ENCODE assay signal across 8 cellular contexts in genomic region chr13:21175656-21176194, GRCh38. TPM values are rescaled to one million over a fixed set of nuclear protein-coding genes. Genes with fewer than 3 reads are reported as not detected.
DNase-seq lines count a peak whose midpoint lies in the region; ATAC-seq and TF ChIP-seq lines count a peak whose summit lies in the region.

No MANE protein-coding gene starts in this region.

- intact Hi-C loops in heart right ventricle (cut with DNase I): loop anchor here in 6 of 10 donors (5.0 to 10.0 kb wide), 4 partner anchors 119 to 302 kb away; no protein-coding TSS in a partner anchor
- intact Hi-C loops in cardiac septum (cut with DNase I): no loop called here
- intact Hi-C loops in activated B cell treated with CpG ODN at 0.5 μM for 24 hours (cut with micrococcal nuclease): loop anchor here (1.0 to 10.0 kb wide), 9 partner anchors 65 to 492 kb away; partner anchors contain the start of genes IL17D, LATS2, MICU2 and ZDHHC20

- peak overlapping the region in 5 of 10 donors; percentile 92 to 99 (median 96) for H3K27ac ChIP-seq in heart right ventricle
- no peak overlapping the region for H3K27ac ChIP-seq in iPS DF 6.9 (ENCODE audit: low read length)

- POLR2A ChIA-PET in activated B cell treated with CpG ODN at 0.5 μM for 24 hours (lab: Charles Lee): interaction anchor here (1.6 to 2.3 kb wide), 7 partner anchors 38 to 428 kb away, joined by 5 to 15 read pairs (median 9); partner anchors contain the start of genes EEF1AKMT1, MICU2, XPO4 and ZDHHC20

- in situ Hi-C loops in GM13977 (cut with MboI; ENCODE audit: low pct_unique_long_range_greater_than_20kb, low sequenced_read_pairs, unreplicated experiment): no loop called here

- ATAC-seq in heart right ventricle (peak in 1 of 8 donors; percentile 5), activated B cell treated with CpG ODN at 0.5 μM for 24 hours (ENCODE audit: low read depth) (no peak)
- no peak for ATAC-seq in stimulated activated naive CD8-positive, alpha-beta T cell treated with anti-CD3 and anti-CD28 coated beads, Interleukin-15, amount 100 ng/mL, for 72 hours

- H3K4me3 Mint-ChIP-seq in activated B cell treated with CpG ODN at 0.5 μM for 24 hours: peak overlapping the region; percentile 96
- peak overlapping the region; percentile 99 to 100 for H3K4me3 Mint-ChIP-seq in stimulated activated naive CD8-positive, alpha-beta T cell treated with anti-CD3 and anti-CD28 coated beads, Interleukin-15, amount 100 ng/mL, for 72 hours

- TF ChIP-seq CTCF in heart right ventricle (IDR thresholded peaks at IDR 0.05) (no peak), activated B cell treated with CpG ODN at 0.5 μM for 24 hours (IDR thresholded peaks at IDR 0.05) (no peak), GM13977 (IDR thresholded peaks at IDR 0.05; ENCODE audit: extremely low read depth, insufficient read depth, missing control alignments) (no peak)

- H3K9me3 ChIP-seq in heart right ventricle (no peaks in the 10 kb centered on the region), iPS DF 6.9 (ENCODE audit: control insufficient read depth, insufficient read depth, low read length) (no peaks in the 10 kb centered on the region)

- no peaks in the 10 kb centered on the region for H3K9me3 Mint-ChIP-seq in activated B cell treated with CpG ODN at 0.5 μM for 24 hours
- no peaks in the 10 kb centered on the region for H3K9me3 Mint-ChIP-seq in stimulated activated naive CD8-positive, alpha-beta T cell treated with anti-CD3 and anti-CD28 coated beads, Interleukin-15, amount 100 ng/mL, for 72 hours

- peaks cover 7% of the 10 kb centered on the region for H3K36me3 Mint-ChIP-seq in activated B cell treated with CpG ODN at 0.5 μM for 24 hours (ENCODE audit: low read depth)

- DNase-seq in heart right ventricle (no peak), cardiac septum (ENCODE audit: low spot score) (no peak), activated B cell treated with CpG ODN at 0.5 μM for 24 hours (no peak), iPS DF 6.9 (ENCODE audit: low read depth, low spot score) (no peak), activated gamma-delta T cell treated with Interleukin-2 at 50 U/mL for 16 hours (no peak), GM13977 (ENCODE audit: low spot score) (no peak)
- no peak for DNase-seq in stimulated activated naive CD8-positive, alpha-beta T cell treated with anti-CD3 and anti-CD28 coated beads, Interleukin-15, amount 100 ng/mL, for 72 hours
- no peak for DNase-seq in stimulated activated naive CD4-positive, alpha-beta T cell (lab: John Stamatoyannopoulos, UW)

- CTCF ChIA-PET in activated B cell treated with CpG ODN at 0.5 μM for 24 hours (lab: Charles Lee): interaction anchor here (1.4 to 1.5 kb wide), 2 partner anchors 232 to 683 kb away, joined by 3 to 7 read pairs; no protein-coding TSS in a partner anchor

- H3K4me3 ChIP-seq in heart right ventricle (peak overlapping the region; percentile 72 to 98 (median 84)), iPS DF 6.9 (ENCODE audit: low read length) (peak overlapping the region; percentile 100)

- H3K36me3 ChIP-seq in heart right ventricle (peaks cover 0 to 6% (median 0%) of the 10 kb centered on the region in 9 donors), iPS DF 6.9 (ENCODE audit: control insufficient read depth, insufficient read depth, low read length) (peaks cover 3% of the 10 kb centered on the region)

- H3K27me3 Mint-ChIP-seq in activated B cell treated with CpG ODN at 0.5 μM for 24 hours: no peaks in the 10 kb centered on the region
- H3K27me3 Mint-ChIP-seq in stimulated activated naive CD8-positive, alpha-beta T cell treated with anti-CD3 and anti-CD28 coated beads, Interleukin-15, amount 100 ng/mL, for 72 hours: no peaks in the 10 kb centered on the region

- H3K4me1 Mint-ChIP-seq in activated B cell treated with CpG ODN at 0.5 μM for 24 hours: peaks cover 22% of the 10 kb centered on the region
- peaks cover 25% of the 10 kb centered on the region for H3K4me1 Mint-ChIP-seq in stimulated activated naive CD8-positive, alpha-beta T cell treated with anti-CD3 and anti-CD28 coated beads, Interleukin-15, amount 100 ng/mL, for 72 hours

- peak overlapping the region; percentile 91 for H3K27ac Mint-ChIP-seq in activated B cell treated with CpG ODN at 0.5 μM for 24 hours
- peak overlapping the region; percentile 97 to 99 for H3K27ac Mint-ChIP-seq in stimulated activated naive CD8-positive, alpha-beta T cell treated with anti-CD3 and anti-CD28 coated beads, Interleukin-15, amount 100 ng/mL, for 72 hours

- H3K27me3 ChIP-seq in heart right ventricle (no peaks in the 10 kb centered on the region), iPS DF 6.9 (ENCODE audit: control insufficient read depth, insufficient read depth, low read length) (no peaks in the 10 kb centered on the region)

- 2 to 3% methylated on average over 11 of the region's 11 CpGs for WGBS in heart right ventricle, 2 donors
- no CpG with 5 or more reads among the region's 11 CpGs for WGBS in iPS DF 6.9 (ENCODE audit: insufficient coverage, insufficient read length)

- H3K4me1 ChIP-seq in heart right ventricle (peaks cover 3 to 26% (median 16%) of the 10 kb centered on the region in 9 donors), iPS DF 6.9 (ENCODE audit: control insufficient read depth, insufficient read depth, low read length) (no peaks in the 10 kb centered on the region)

RNA-seq across cellular contexts. Expression of gene SKA3, which starts 0.6 kb away (rescaled TPM):
- total RNA-seq in heart right ventricle (1 to 10 TPM in 3 of 10 donors, under 1 TPM in 6, not detected in 1; 0.07 to 1.8 (median 0.23) TPM), cardiac septum (0.65 TPM), activated B cell treated with CpG ODN at 0.5 μM for 24 hours (0.83 and 1.7 TPM in 2 replicates)
- under 1 TPM; 0.06 to 0.15 TPM for polyA plus RNA-seq in heart right ventricle

RNA-seq across cellular contexts. Expression of gene MRPL57, which starts 0.7 kb away (rescaled TPM):
- 10 to 100 TPM; 20.0 to 25.9 (median 22.9) TPM for total RNA-seq in heart right ventricle
- polyA plus RNA-seq in heart right ventricle: 10 to 100 TPM; 27.1 to 40.6 TPM
- 20.3 TPM for total RNA-seq in cardiac septum
- 11.3 and 12.2 TPM in 2 replicates for total RNA-seq in activated B cell treated with CpG ODN at 0.5 μM for 24 hours

RNA-seq across cellular contexts. Expression of gene SAP18, which starts 35.8 kb away (rescaled TPM):
- 100 to 1,000 TPM; 243 to 343 (median 301) TPM for total RNA-seq in heart right ventricle
- 100 to 1,000 TPM in 1 of 2 donors, 10 to 100 TPM in 1; 74.2 to 105 TPM for polyA plus RNA-seq in heart right ventricle
- 279 TPM for total RNA-seq in cardiac septum
- 182 and 191 TPM in 2 replicates for total RNA-seq in activated B cell treated with CpG ODN at 0.5 μM for 24 hours
